In the genomic region with DNA sequence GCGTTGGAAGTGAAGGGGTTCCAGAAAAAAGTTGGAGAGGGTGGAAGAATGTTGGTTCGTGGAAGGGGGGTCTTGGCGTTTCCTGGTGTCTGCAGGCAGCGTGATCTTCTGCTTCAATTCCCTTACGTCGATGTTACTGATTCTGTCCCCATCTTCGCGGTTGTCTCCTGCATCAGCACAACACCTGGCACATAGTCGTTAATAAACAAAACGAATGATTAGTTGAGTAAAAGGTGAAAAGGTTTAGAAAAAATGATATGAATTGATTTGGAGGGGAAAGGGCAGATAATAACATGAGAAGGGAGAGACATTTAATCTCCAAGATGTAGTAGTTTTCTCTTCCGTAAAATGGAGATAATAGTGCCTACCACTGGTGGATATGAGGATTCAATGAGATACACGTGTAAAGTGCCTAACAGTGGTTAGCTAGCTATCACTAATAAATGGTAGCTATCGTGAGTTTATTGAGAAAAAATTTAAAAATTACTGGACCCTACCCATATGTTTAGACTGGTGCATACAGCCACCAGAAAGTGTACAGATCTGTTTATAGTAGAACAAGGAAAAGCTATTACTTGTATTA, we compare ENCODE assay signal across 8 cellular contexts. TPM values are rescaled to one million over a fixed set of nuclear protein-coding genes. Genes with fewer than 3 reads are reported as not detected.
DNase-seq lines count a peak whose midpoint lies in the region; ATAC-seq and TF ChIP-seq lines count a peak whose summit lies in the region.

No MANE protein-coding gene starts in this region.

- peak in 1 of 2 donors; percentile 4 for DNase-seq in heart right ventricle
- DNase-seq in cardiac septum (ENCODE audit: low spot score) = no peak
- peak in 9 of 34 experiments; percentile 2 to 23 (median 7) for DNase-seq in T-cell
- peak; percentile 10 for DNase-seq in fibroblast of gingiva (ENCODE audit: low read depth)
- no peak for DNase-seq in psoas muscle
- DNase-seq in NCI-H2107 (lab: John Stamatoyannopoulos, UW) = no peak

- ATAC-seq in heart right ventricle (peak in 3 of 8 donors; percentile 3 to 11 (median 10)), HG03175 (IDR thresholded peaks at IDR 0.05; ENCODE audit: unreplicated experiment) (peak; percentile 13), T-cell (replicated peaks in 1 of 4) (peak in 3 of 4 experiments; percentile 1 to 3 (median 1)), psoas muscle (peak in 2 of 4 donors; percentile 23 to 36), GM19463 (IDR thresholded peaks at IDR 0.05; ENCODE audit: unreplicated experiment) (no peak)

- TF ChIP-seq CTCF in heart right ventricle (IDR thresholded peaks at IDR 0.05) (no peak), psoas muscle (IDR thresholded peaks at IDR 0.05) (no peak)

- 1 to 2% methylated on average over 13 of the region's 13 CpGs for WGBS in heart right ventricle, 2 donors
- WGBS in psoas muscle, 3 donors = 0 to 1% (median 0%) methylated on average over 13 of the region's 13 CpGs

- POLR2A ChIA-PET in T-cell (lab: Charles Lee) = interaction anchor here (0.5 to 1.0 kb wide), 5 partner anchors 46 to 998 kb away, joined by 3 to 5 read pairs (median 4); a partner anchor contains a TSS

- H3K27ac Mint-ChIP-seq in T-cell = no peak overlapping the region

- peaks cover 11 to 86% (median 64%) of the 10 kb centered on the region in 9 donors for H3K4me1 ChIP-seq in heart right ventricle
- peaks cover 59% of the 10 kb centered on the region for H3K4me1 ChIP-seq in psoas muscle

- H3K9me3 Mint-ChIP-seq in T-cell = no peaks in the 10 kb centered on the region

- no peaks in the 10 kb centered on the region for H3K27me3 ChIP-seq in heart right ventricle
- no peaks in the 10 kb centered on the region for H3K27me3 ChIP-seq in psoas muscle (ENCODE audit: insufficient read depth in 3 of 3, low read length in 2 of 3)

- H3K27me3 Mint-ChIP-seq in T-cell = no peaks in the 10 kb centered on the region

- CTCF ChIA-PET in T-cell (lab: Charles Lee) = interaction anchor here (0.9 to 1.5 kb wide), 7 partner anchors 11 to 791 kb away, joined by 3 to 9 read pairs (median 4); a partner anchor contains a TSS

- H3K9me3 ChIP-seq in heart right ventricle = no peaks in the 10 kb centered on the region
- H3K9me3 ChIP-seq in psoas muscle = no peaks in the 10 kb centered on the region

- H3K4me3 ChIP-seq in heart right ventricle = peak overlapping the region; percentile 67 to 97 (median 80)
- H3K4me3 ChIP-seq in psoas muscle = peak overlapping the region; percentile 95

- H3K4me1 Mint-ChIP-seq in T-cell = peaks cover 35 to 36% (median 35%) of the 10 kb centered on the region in 3 donors

- no peak overlapping the region for H3K4me3 Mint-ChIP-seq in T-cell

- peak overlapping the region; percentile 81 to 99 (median 90) for H3K27ac ChIP-seq in heart right ventricle
- H3K27ac ChIP-seq in psoas muscle = peak overlapping the region; percentile 96

- intact Hi-C loops in heart right ventricle (cut with DNase I) = no loop called here
- intact Hi-C loops in cardiac septum (cut with DNase I) = loop anchor here (10.0 kb wide), 1 partner anchor 134 kb away; a partner anchor contains a TSS
- intact Hi-C loops in psoas muscle (cut with DNase I) = no loop called here

- H3K36me3 ChIP-seq in heart right ventricle (peaks cover 0 to 10% (median 0%) of the 10 kb centered on the region in 9 donors), psoas muscle (ENCODE audit: insufficient read depth in 1 of 2, low read depth in 1 of 2) (peaks cover 0 to 5% of the 10 kb centered on the region in 2 donors)

- peaks cover 12% of the 10 kb centered on the region for H3K36me3 Mint-ChIP-seq in T-cell

RNA-seq across cellular contexts. Expression of a gene that starts 0.6 kb away (rescaled TPM):
- total RNA-seq in heart right ventricle (10 to 100 TPM; 58.5 to 69.9 (median 62.4) TPM), cardiac septum (52.4 TPM), T-cell (10 to 100 TPM; 60.2 to 75.1 (median 62.0) TPM), psoas muscle (10 to 100 TPM; 59.5 to 79.4 (median 75.4) TPM)
- polyA plus RNA-seq in heart right ventricle (10 to 100 TPM; 17.9 to 24.6 TPM), psoas muscle (10 to 100 TPM; 26.7 to 42.8 (median 35.1) TPM)

RNA-seq across cellular contexts. Expression of a gene that starts 0.9 kb away (rescaled TPM):
- total RNA-seq in heart right ventricle (10 to 100 TPM; 19.3 to 25.8 (median 21.7) TPM), cardiac septum (18.0 TPM), T-cell (10 to 100 TPM; 12.4 to 19.2 (median 15.4) TPM), psoas muscle (10 to 100 TPM; 25.6 to 38.5 (median 33.3) TPM)
- polyA plus RNA-seq in heart right ventricle (10 to 100 TPM in 1 of 2 donors, 1 to 10 TPM in 1; 7.6 to 10.0 TPM), psoas muscle (10 to 100 TPM; 16.1 to 47.7 (median 28.6) TPM)
